Comparison of ENCODE assay signal across 31 cellular contexts in genomic region chr20:11604339-11604738, GRCh38.
A peak's percentile ranks its signal among the peaks of the same experiment; 100 is the strongest.
DNase-seq lines count a peak whose midpoint lies in the region; ATAC-seq, FAIRE-seq and TF ChIP-seq lines count a peak whose summit lies in the region.
"Had no signal": no experiment of that assay in that cellular context is flagged by ENCODE, and none has a peak within 500 bp of the region (broad histone marks: within the 10 kb centered on the region; RNA-seq: fewer than 3 reads in every experiment).

No MANE protein-coding gene starts in this region.

- DNase-seq in HepG2 (ENCODE audit: low spot score): no peak
- DNase-seq in right lobe of liver: no peak
- DNase-seq in K562 (ENCODE audit: extremely low read depth in 1 of 4, low spot score in 3 of 4): no peak
- no peak for DNase-seq in activated T-cell treated with anti-CD3 and anti-CD28 coated beads, Interleukin-2, amount 50 U/mL, for 48 hours
- DNase-seq: 8988T; ACHN; AML-193; BE2C; C1 segment of cervical spinal cord; Caco-2; Calu3; CD4-positive, alpha-beta memory T cell; CD4-positive, alpha-beta T cell; CD4-positive, CD25-positive, alpha-beta regulatory T cell; CD8-positive, alpha-beta memory T cell; CD8-positive, alpha-beta T cell; COR-L47; DMS 273 treated with DMSO at 0.1 percent for 48 hours; DMS153; DMS53; DMS79; DMS79 treated with DMSO at 0.1 percent for 48 hours; DND-41; EL had no signal

- H3K27ac ChIP-seq in HepG2 (ENCODE audit: extremely low read length, insufficient read depth, low read length) (no peak overlapping the region), right lobe of liver (no peak overlapping the region), K562 (ENCODE audit: extremely low read depth, low read depth, low read length) (no peak overlapping the region)
- H3K27ac ChIP-seq: 22Rv1; A549; BLaER1; BLaER1 treated with 17β-estradiol and CSF1 and Interleukin-3, amounts not matched to agents 10 nM and 100 nM; C4-2B had no signal

- TF ChIP-seq CTCF in HepG2 (CRISPR knock-in tag; IDR thresholded peaks at IDR 0.05): no peak
- TF ChIP-seq CTCF in right lobe of liver (IDR thresholded peaks at IDR 0.05): no peak
- TF ChIP-seq CTCF in K562 (IDR thresholded peaks at IDR 0.05 in 2 of 3, conservative IDR thresholded peaks at IDR 0.05 in 1 of 3; ENCODE audit: insufficient read depth in 2 of 3, low read depth in 1 of 3, low read length in 3 of 3): no peak

- H4K20me1 ChIP-seq in HepG2 (ENCODE audit: insufficient read depth, low read length) (no peaks in the 10 kb centered on the region), K562 (replicated peaks; ENCODE audit: control insufficient read depth, insufficient read depth, low read length) (no peaks in the 10 kb centered on the region)
- H4K20me1 ChIP-seq: BLaER1; BLaER1 treated with 17β-estradiol and CSF1 and Interleukin-3, amounts not matched to agents 10 nM and 100 nM had no signal

- H3K4me3 ChIP-seq in HepG2 (replicated peaks in 1 of 3; ENCODE audit: insufficient read depth in 1 of 3, low read depth in 2 of 3, low read length in 3 of 3) (no peak overlapping the region), right lobe of liver (no peak overlapping the region), K562 (no peak overlapping the region)
- H3K4me3 ChIP-seq: A549; BLaER1; BLaER1 treated with 17β-estradiol and CSF1 and Interleukin-3, amounts not matched to agents 10 nM and 100 nM had no signal

- no peak for TF ChIP-seq POLR2A in HepG2 (IDR thresholded peaks at IDR 0.05; ENCODE audit: insufficient read depth in 1 of 2, low read depth in 2 of 2, low read length in 2 of 2)
- no peak for TF ChIP-seq POLR2A in right lobe of liver (IDR thresholded peaks at IDR 0.05)
- no peak for TF ChIP-seq POLR2A in K562 (conservative IDR thresholded peaks at IDR 0.05)

- H3K4me1 ChIP-seq in HepG2 (ENCODE audit: insufficient read depth, low read length) (no peaks in the 10 kb centered on the region), right lobe of liver (no peaks in the 10 kb centered on the region), K562 (replicated peaks in 1 of 2; ENCODE audit: control insufficient read depth in 2 of 2, insufficient read depth in 2 of 2, low read length in 2 of 2) (no peaks in the 10 kb centered on the region)
- H3K4me1 ChIP-seq: A549; BE2C; BLaER1; BLaER1 treated with 17β-estradiol and CSF1 and Interleukin-3, amounts not matched to agents 10 nM and 100 nM; Caco-2 had no signal

- no peak overlapping the region for H3K4me2 ChIP-seq in HepG2 (ENCODE audit: low read depth, low read length)
- no peak overlapping the region for H3K4me2 ChIP-seq in K562 (ENCODE audit: insufficient read depth, low read length)
- H3K4me2 ChIP-seq: A549; BLaER1; BLaER1 treated with 17β-estradiol and CSF1 and Interleukin-3, amounts not matched to agents 10 nM and 100 nM had no signal

- no peaks in the 10 kb centered on the region for H3K79me2 ChIP-seq in HepG2 (ENCODE audit: insufficient read depth, low read length)
- no peaks in the 10 kb centered on the region for H3K79me2 ChIP-seq in K562 (ENCODE audit: control insufficient read depth, insufficient read depth, low read length)

- no peaks in the 10 kb centered on the region for H3K9me1 ChIP-seq in K562 (ENCODE audit: control insufficient read depth, insufficient read depth, low read length)

- POLR2A ChIA-PET in HepG2 (lab: Yijun Ruan, JAX) (no interaction called here), K562 (lab: Yijun Ruan, JAX) (no interaction called here)

- CTCF ChIA-PET in HepG2 (lab: Yijun Ruan, JAX; ENCODE audit: low intra/inter-chr PET ratio, low total read pairs): no interaction called here
- CTCF ChIA-PET in K562 (lab: Yijun Ruan, JAX; ENCODE audit: low intra/inter-chr PET ratio): no interaction called here

- BruUV-seq in HepG2 (replicated peaks; lab: Mats Ljungman, UMichigan) (no TSS peak), K562 (replicated peaks; lab: Mats Ljungman, UMichigan) (no TSS peak)

- WGBS in HepG2 (ENCODE audit: low lambda C conversion rate): 0% methylated on average over 1 of the region's 1 CpG
- 74% methylated on average over 1 of the region's 1 CpG for WGBS in right lobe of liver (ENCODE audit: insufficient coverage, low coverage, low lambda C conversion rate, missing lambda C conversion rate)
- WGBS in K562 (ENCODE audit: insufficient coverage, low coverage, missing lambda C conversion rate): 0% methylated on average over 1 of the region's 1 CpG

- intact Hi-C loops in HepG2 (cut with micrococcal nuclease; ENCODE audit: unreplicated experiment) (no loop called here), right lobe of liver (cut with DNase I) (no loop called here), K562 (cut with micrococcal nuclease) (no loop called here)

- peaks cover 15% of the 10 kb centered on the region; the same call in 1 of the 2 replicates for H3K9me3 ChIP-seq in HepG2 (ENCODE audit: low read length)
- H3K9me3 ChIP-seq in right lobe of liver: peaks cover 0 to 4% (median 0%) of the 10 kb centered on the region in 4 donors
- H3K9me3 ChIP-seq in K562 (replicated peaks; ENCODE audit: control insufficient read depth, insufficient read depth, low read depth, low read length): no peaks in the 10 kb centered on the region
- H3K9me3 ChIP-seq: A549, BE2C, Caco-2 had no signal

- no peak for TF ChIP-seq RAD21 in HepG2 (CRISPR knock-in tag; IDR thresholded peaks at IDR 0.05)
- TF ChIP-seq RAD21 in K562 (CRISPR knock-in tag; conservative IDR thresholded peaks at IDR 0.05 in 1 of 2, IDR thresholded peaks at IDR 0.05 in 1 of 2): no peak

- TF ChIP-seq EP300 in HepG2 (IDR thresholded peaks at IDR 0.05; ENCODE audit: low read depth in 2 of 2, low read length in 2 of 2) (no peak), HepG2 (CRISPR knock-in tag; IDR thresholded peaks at IDR 0.05; ENCODE audit: borderline replicate concordance) (no peak), K562 (IDR thresholded peaks at IDR 0.05; ENCODE audit: low read length) (no peak)

- H3K27me3 ChIP-seq in HepG2 (ENCODE audit: control insufficient read depth in 1 of 2, insufficient read depth in 2 of 2, low read length in 2 of 2) (no peaks in the 10 kb centered on the region), right lobe of liver (no peaks in the 10 kb centered on the region), K562 (ENCODE audit: control insufficient read depth in 2 of 2, insufficient read depth in 2 of 2, low read length in 2 of 2) (no peaks in the 10 kb centered on the region)
- H3K27me3 ChIP-seq: BE2C; BLaER1; BLaER1 treated with 17β-estradiol and CSF1 and Interleukin-3, amounts not matched to agents 10 nM and 100 nM had no signal

- H2AFZ ChIP-seq in HepG2 (ENCODE audit: low read length) (no peak overlapping the region), K562 (ENCODE audit: low read depth, low read length) (no peak overlapping the region)

- FAIRE-seq in HepG2 (lab: Jason Lieb, UNC): no peak
- FAIRE-seq in K562 (lab: Jason Lieb, UNC): no peak
- FAIRE-seq: A204.1, A549, D721Med had no signal

- H3K9ac ChIP-seq in HepG2 (ENCODE audit: insufficient read depth, low read depth, low read length) (no peak overlapping the region), K562 (ENCODE audit: insufficient read depth in 1 of 2, low read depth in 2 of 2, low read length in 2 of 2) (no peak overlapping the region)
- H3K9ac ChIP-seq: BLaER1; BLaER1 treated with 17β-estradiol and CSF1 and Interleukin-3, amounts not matched to agents 10 nM and 100 nM had no signal

- in situ Hi-C loops in HepG2 (cut with HindIII; ENCODE audit: extremely low pct_ligation_motif_present, low pct_unique_long_range_greater_than_20kb): no loop called here
- in situ Hi-C loops in K562 (cut with MboI): no loop called here

- ATAC-seq in HepG2 (no peak), right lobe of liver (no peak), K562 (no peak)
- ATAC-seq: A549; CD8-positive, alpha-beta T cell had no signal

- H3K36me3 ChIP-seq in HepG2 (replicated peaks in 1 of 2; ENCODE audit: control insufficient read depth in 1 of 2, insufficient read depth in 2 of 2, low read length in 2 of 2): no peaks in the 10 kb centered on the region
- no peaks in the 10 kb centered on the region for H3K36me3 ChIP-seq in right lobe of liver
- H3K36me3 ChIP-seq in K562 (ENCODE audit: control insufficient read depth, insufficient read depth, low read length): no peaks in the 10 kb centered on the region
- H3K36me3 ChIP-seq: BE2C; BLaER1; BLaER1 treated with 17β-estradiol and CSF1 and Interleukin-3, amounts not matched to agents 10 nM and 100 nM had no signal

TF ChIP-seq in HepG2, 621 proteins besides CTCF, POLR2A, EP300 and RAD21:
- TF ChIP-seq RAD51 (IDR thresholded peaks at IDR 0.05; ENCODE audit: borderline replicate concordance) (peak; percentile 63; the same call in 1 of the 2 replicates), FOXC1 (CRISPR knock-in tag; IDR thresholded peaks at IDR 0.05; ENCODE audit: borderline replicate concordance) (no peak), PLRG1 (conservative IDR thresholded peaks at IDR 0.05) (no peak)

TF ChIP-seq in K562, 482 proteins besides CTCF, POLR2A, EP300 and RAD21:
- peak; percentile 69 for TF ChIP-seq TFE3 (CRISPR knock-in tag; IDR thresholded peaks at IDR 0.05)
- TF ChIP-seq TARDBP (IDR thresholded peaks at IDR 0.05): no peak

Comparison
In these comparisons a context has a peak if more than half of its experiments do, and no peak if none do; other contexts are left out.
1. Of the 241 proteins assayed by ChIP-seq in both HepG2 and K562: peak only in HepG2: RAD51; only in K562: TFE3; in both: none; in neither: 239.